In genomic region chr1:222931018-222931417, GRCh38 we compare ENCODE assay signal across 23 cellular contexts.
DNase-seq lines count a peak whose midpoint lies in the region; ATAC-seq, FAIRE-seq and TF ChIP-seq lines count a peak whose summit lies in the region.
"Had no signal": no experiment of that assay in that cellular context is flagged by ENCODE, and none has a peak within 500 bp of the region (broad histone marks: within the 10 kb centered on the region; RNA-seq: fewer than 3 reads in every experiment).

No MANE protein-coding gene starts in this region.

- ATAC-seq in memory B cell (ENCODE audit: low read depth), result no peak
- ATAC-seq: activated CD4-positive, alpha-beta T cell treated with anti-CD3 and anti-CD28 coated beads for 36 hours; esophagus mucosa; stimulated activated memory B cell treated with anti-CD40 and anti-IgM and Interleukin-4, amounts not matched to agents 10 μg/mL and 1 μg/mL and 100 μg/mL, for 72 hours had no signal

- H3K9me3 Mint-ChIP-seq in memory B cell, result no peaks in the 10 kb centered on the region
- H3K9me3 Mint-ChIP-seq: CD4-positive, CD25-positive, alpha-beta regulatory T cell; stimulated activated memory B cell treated with anti-CD40 and anti-IgM and Interleukin-4, amounts not matched to agents 10 μg/mL and 1 μg/mL and 100 μg/mL, for 72 hours had no signal

- H3K27me3 ChIP-seq in ectodermal cell (ENCODE audit: control insufficient read depth, insufficient read depth, low read length, poor library complexity, severe bottlenecking), result no peaks in the 10 kb centered on the region
- no peaks in the 10 kb centered on the region for H3K27me3 ChIP-seq in testis

- intact Hi-C loops in testis (cut with DNase I; ENCODE audit: low total_unique reads), result no loop called here

- H3K4me3 ChIP-seq in ectodermal cell (ENCODE audit: insufficient read depth, low read depth, low read length) (peak overlapping the region; percentile 1), testis (no peak overlapping the region)
- H3K4me3 ChIP-seq: skin epidermis had no signal

- H3K4me1 ChIP-seq in ectodermal cell (ENCODE audit: control insufficient read depth, insufficient read depth, low read length) (peaks cover 17% of the 10 kb centered on the region), testis (peaks cover 4% of the 10 kb centered on the region)

- no peaks in the 10 kb centered on the region for H3K36me3 Mint-ChIP-seq in memory B cell

- H3K27ac ChIP-seq in ectodermal cell (ENCODE audit: insufficient read depth, low read depth, low read length, poor library complexity, severe bottlenecking), result no peak overlapping the region
- H3K27ac ChIP-seq in testis, result peak overlapping the region; percentile 6 to 39
- H3K27ac ChIP-seq: skin epidermis had no signal

- H3K27me3 Mint-ChIP-seq in memory B cell, result no peaks in the 10 kb centered on the region
- H3K27me3 Mint-ChIP-seq: activated CD4-positive, alpha-beta T cell treated with anti-CD3 and anti-CD28 coated beads for 36 hours; CD4-positive, CD25-positive, alpha-beta regulatory T cell; progenitor cell of endocrine pancreas; stimulated activated memory B cell treated with anti-CD40 and anti-IgM and Interleukin-4, amounts not matched to agents 10 μg/mL and 1 μg/mL and 100 μg/mL, for 72 hours had no signal

- H3K4me3 Mint-ChIP-seq in memory B cell, result no peak overlapping the region
- H3K4me3 Mint-ChIP-seq: activated CD4-positive, alpha-beta T cell treated with anti-CD3 and anti-CD28 coated beads for 36 hours; CD4-positive, CD25-positive, alpha-beta regulatory T cell; stimulated activated memory B cell treated with anti-CD40 and anti-IgM and Interleukin-4, amounts not matched to agents 10 μg/mL and 1 μg/mL and 100 μg/mL, for 72 hours had no signal

- no peak for TF ChIP-seq CTCF in testis (IDR thresholded peaks at IDR 0.05)

- TF ChIP-seq POLR2A in testis (IDR thresholded peaks at IDR 0.05) (no peak), GM12892 (IDR thresholded peaks at IDR 0.05; ENCODE audit: low read depth, low read length) (no peak)

- FAIRE-seq in GM12892 (lab: Jason Lieb, UNC), result no peak

- no peaks in the 10 kb centered on the region for H3K36me3 ChIP-seq in ectodermal cell (ENCODE audit: control insufficient read depth, insufficient read depth, low read length)
- no peaks in the 10 kb centered on the region for H3K36me3 ChIP-seq in testis (ENCODE audit: low read depth, missing control alignments)

- WGBS in ectodermal cell, 2 experiments, result 73 to 79% methylated on average over 1 of the region's 1 CpG
- WGBS in testis, 2 donors, result 72 to 84% methylated on average over 1 of the region's 1 CpG

- H3K9me3 ChIP-seq in ectodermal cell (ENCODE audit: control insufficient read depth, low read length), result no peaks in the 10 kb centered on the region
- no peaks in the 10 kb centered on the region for H3K9me3 ChIP-seq in testis

- peaks cover 5% of the 10 kb centered on the region for H3K4me1 Mint-ChIP-seq in memory B cell
- H3K4me1 Mint-ChIP-seq: activated CD4-positive, alpha-beta T cell treated with anti-CD3 and anti-CD28 coated beads for 36 hours; stimulated activated memory B cell treated with anti-CD40 and anti-IgM and Interleukin-4, amounts not matched to agents 10 μg/mL and 1 μg/mL and 100 μg/mL, for 72 hours had no signal

- DNase-seq in RPMI7951 (ENCODE audit: low read depth), result peak; percentile 24
- no peak for DNase-seq in memory B cell (ENCODE audit: low spot score in 2 of 2)
- no peak for DNase-seq in testis
- no peak for DNase-seq in GM12892 (ENCODE audit: insufficient read length)
- DNase-seq in GOT3 (lab: John Stamatoyannopoulos, UW), result no peak
- DNase-seq in D341Med (ENCODE audit: low spot score), result no peak
- DNase-seq: activated CD4-positive, alpha-beta T cell treated with anti-CD3 and anti-CD28 coated beads for 36 hours; activated naive CD4-positive, alpha-beta T cell treated with Interleukin-2 at 50 U/mL for 16 hours; activated T-cell treated with anti-CD3 and anti-CD28 coated beads, Interleukin-2, amount 50 U/mL, for 48 hours; anterior cingulate cortex; CD4-positive, CD25-positive, alpha-beta regulatory T cell; effector CD4-positive, alpha-beta T cell; KBM-7; left cardiac atrium; MM.1S; NCI-H146; stimulated activated CD4-positive, alpha-beta T cell treated with anti-CD3 and anti-CD28 coated beads, Interleukin-2, amount 100 ng/mL, for 24 hours; T-helper 1 cell had no signal

- H3K27ac Mint-ChIP-seq in memory B cell, result peak overlapping the region; percentile 31
- H3K27ac Mint-ChIP-seq: activated CD4-positive, alpha-beta T cell treated with anti-CD3 and anti-CD28 coated beads for 36 hours; progenitor cell of endocrine pancreas; stimulated activated memory B cell treated with anti-CD40 and anti-IgM and Interleukin-4, amounts not matched to agents 10 μg/mL and 1 μg/mL and 100 μg/mL, for 72 hours had no signal
